In the genomic region with DNA sequence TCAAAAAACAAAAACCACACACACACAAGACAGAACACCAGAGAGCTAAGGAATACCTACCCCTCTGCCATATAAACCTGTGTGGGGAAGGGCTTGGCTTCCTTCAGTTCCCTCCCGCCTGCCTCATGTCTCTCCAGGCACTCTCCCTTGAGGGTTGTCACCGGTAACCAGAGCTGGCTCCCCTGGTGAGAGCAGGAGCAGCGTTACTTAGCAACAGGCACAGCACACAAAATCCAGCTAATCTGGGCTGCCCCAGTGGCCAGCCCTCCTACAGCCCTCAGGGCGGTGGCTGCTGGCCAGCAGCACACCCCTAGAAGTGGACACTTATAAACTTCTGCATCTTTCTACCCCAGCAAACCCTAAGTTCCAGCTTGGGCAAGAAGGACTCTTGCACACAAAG, we compare ENCODE assay signal across 10 cellular contexts. TPM values are rescaled to one million over a fixed set of nuclear protein-coding genes. Genes with fewer than 3 reads are reported as not detected.
DNase-seq lines count a peak whose midpoint lies in the region; ATAC-seq lines count a peak whose summit lies in the region.
"Had no signal": no experiment of that assay in that cellular context is flagged by ENCODE, and none has a peak within 500 bp of the region (broad histone marks: within the 10 kb centered on the region; RNA-seq: fewer than 3 reads in every experiment).

No MANE protein-coding gene starts in this region.

- DNase-seq in Ammon's horn (ENCODE audit: low spot score) (peak; percentile 73), MG63 (peak; percentile 41), RKO (ENCODE audit: low spot score) (peak; percentile 35), right cardiac atrium (peak in 1 of 3 donors; percentile 67), midbrain (lab: John Stamatoyannopoulos, UW) (no peak)
- DNase-seq in effector memory CD8-positive, alpha-beta T cell = no peak
- DNase-seq: CD4-positive, alpha-beta memory T cell had no signal

- no peak for ATAC-seq in right cardiac atrium
- ATAC-seq in effector memory CD8-positive, alpha-beta T cell (replicated peaks) = no peak
- no peak for ATAC-seq in HG03342 (IDR thresholded peaks at IDR 0.05; ENCODE audit: unreplicated experiment)
- ATAC-seq in GM19455 (IDR thresholded peaks at IDR 0.05; ENCODE audit: unreplicated experiment) = no peak

- H3K4me1 Mint-ChIP-seq in effector memory CD8-positive, alpha-beta T cell (ENCODE audit: low read depth in 2 of 2) = peaks cover 20 to 26% of the 10 kb centered on the region in 2 donors

- peak overlapping the region; percentile 16 for H3K27ac ChIP-seq in right cardiac atrium (ENCODE audit: low read length)

- no peaks in the 10 kb centered on the region for H3K9me3 Mint-ChIP-seq in effector memory CD8-positive, alpha-beta T cell

- intact Hi-C loops in right cardiac atrium (cut with DNase I) = loop anchor here (5.0 to 10.0 kb wide), 4 partner anchors 38 to 95 kb away; partner anchors contain the start of gene ATG101 (in 2 of the 4)

- H3K9me3 ChIP-seq in MG63 (no peaks in the 10 kb centered on the region), right cardiac atrium (ENCODE audit: control insufficient read depth, low read length) (no peaks in the 10 kb centered on the region)

- no peaks in the 10 kb centered on the region for H3K27me3 Mint-ChIP-seq in effector memory CD8-positive, alpha-beta T cell
- H3K27me3 Mint-ChIP-seq: activated naive CD8-positive, alpha-beta T cell; CD4-positive, alpha-beta memory T cell had no signal

- no peak overlapping the region for H3K27ac Mint-ChIP-seq in effector memory CD8-positive, alpha-beta T cell
- H3K27ac Mint-ChIP-seq: activated naive CD8-positive, alpha-beta T cell had no signal

- H3K27me3 ChIP-seq in MG63 = no peaks in the 10 kb centered on the region
- H3K27me3 ChIP-seq in right cardiac atrium (ENCODE audit: control insufficient read depth, insufficient read depth) = no peaks in the 10 kb centered on the region

- peaks cover 2% of the 10 kb centered on the region for H3K4me1 ChIP-seq in right cardiac atrium (ENCODE audit: control insufficient read depth, insufficient read depth, low read length)

- H3K36me3 ChIP-seq in MG63 = no peaks in the 10 kb centered on the region

- peaks cover 25% of the 10 kb centered on the region for H3K36me3 Mint-ChIP-seq in effector memory CD8-positive, alpha-beta T cell (ENCODE audit: insufficient read depth)
- H3K36me3 Mint-ChIP-seq: activated naive CD8-positive, alpha-beta T cell had no signal

- 35% methylated on average over 4 of the region's 4 CpGs for WGBS in right cardiac atrium

- no peak overlapping the region for H3K4me3 ChIP-seq in MG63
- H3K4me3 ChIP-seq in right cardiac atrium (ENCODE audit: low read length) = no peak overlapping the region

- no peak overlapping the region for H3K4me3 Mint-ChIP-seq in effector memory CD8-positive, alpha-beta T cell
- H3K4me3 Mint-ChIP-seq: activated naive CD8-positive, alpha-beta T cell; CD4-positive, alpha-beta memory T cell had no signal

RNA-seq across cellular contexts. Expression of gene NR4A1, which starts 21.6 kb away (rescaled TPM):
- total RNA-seq in MG63 (2014; rRNA removed; shearing (Covaris generic); ENCODE audit: low replicate concordance) = 4.4 TPM in 1 of 2 replicates, not detected in the other
- 100 to 1,000 TPM in 2 of 4 donors, 10 to 100 TPM in 2; 50.2 to 238 (median 85.2) TPM for total RNA-seq in right cardiac atrium
- polyA plus RNA-seq in right cardiac atrium = 417 TPM

RNA-seq across cellular contexts. Expression of gene TAMALIN, which starts 22.9 kb away (rescaled TPM):
- total RNA-seq in MG63 (2014; rRNA removed; shearing (Covaris generic); ENCODE audit: low replicate concordance) = 1.4 and 2.0 TPM in 2 replicates
- 10 to 100 TPM; 20.8 to 39.3 (median 30.0) TPM for total RNA-seq in right cardiac atrium
- polyA plus RNA-seq in right cardiac atrium = 30.3 TPM

RNA-seq across cellular contexts. Expression of gene ATG101, which starts 40.1 kb away (rescaled TPM):
- 45.4 and 110 TPM in 2 replicates for total RNA-seq in MG63 (2014; rRNA removed; shearing (Covaris generic); ENCODE audit: low replicate concordance)
- 10 to 100 TPM; 24.8 to 30.2 (median 26.9) TPM for total RNA-seq in right cardiac atrium
- 33.0 TPM for polyA plus RNA-seq in right cardiac atrium

RNA-seq across cellular contexts. Expression of gene SMIM41, which starts 49.8 kb away (rescaled TPM):
- not detected in 2 replicates for total RNA-seq in MG63 (2014; rRNA removed; shearing (Covaris generic); ENCODE audit: low replicate concordance)
- under 1 TPM in 3 of 4 donors, not detected in 1; 0.31 to 0.95 (median 0.44) TPM for total RNA-seq in right cardiac atrium
- polyA plus RNA-seq in right cardiac atrium = 0.61 TPM
- total RNA-seq: CD4-positive, alpha-beta memory T cell had no signal
- polyA plus RNA-seq: CD4-positive, alpha-beta memory T cell had no signal

Comparison
In these comparisons a context has a peak if more than half of its experiments do, and no peak if none do; other contexts are left out.
1. DNase-seq: peak in Ammon's horn (single experiment), MG63 (single experiment) and RKO (single experiment); none in effector memory CD8-positive, alpha-beta T cell (0 of 3) and midbrain (single experiment).